Comparison of ENCODE assay signal across 20 cellular contexts in the genomic region with DNA sequence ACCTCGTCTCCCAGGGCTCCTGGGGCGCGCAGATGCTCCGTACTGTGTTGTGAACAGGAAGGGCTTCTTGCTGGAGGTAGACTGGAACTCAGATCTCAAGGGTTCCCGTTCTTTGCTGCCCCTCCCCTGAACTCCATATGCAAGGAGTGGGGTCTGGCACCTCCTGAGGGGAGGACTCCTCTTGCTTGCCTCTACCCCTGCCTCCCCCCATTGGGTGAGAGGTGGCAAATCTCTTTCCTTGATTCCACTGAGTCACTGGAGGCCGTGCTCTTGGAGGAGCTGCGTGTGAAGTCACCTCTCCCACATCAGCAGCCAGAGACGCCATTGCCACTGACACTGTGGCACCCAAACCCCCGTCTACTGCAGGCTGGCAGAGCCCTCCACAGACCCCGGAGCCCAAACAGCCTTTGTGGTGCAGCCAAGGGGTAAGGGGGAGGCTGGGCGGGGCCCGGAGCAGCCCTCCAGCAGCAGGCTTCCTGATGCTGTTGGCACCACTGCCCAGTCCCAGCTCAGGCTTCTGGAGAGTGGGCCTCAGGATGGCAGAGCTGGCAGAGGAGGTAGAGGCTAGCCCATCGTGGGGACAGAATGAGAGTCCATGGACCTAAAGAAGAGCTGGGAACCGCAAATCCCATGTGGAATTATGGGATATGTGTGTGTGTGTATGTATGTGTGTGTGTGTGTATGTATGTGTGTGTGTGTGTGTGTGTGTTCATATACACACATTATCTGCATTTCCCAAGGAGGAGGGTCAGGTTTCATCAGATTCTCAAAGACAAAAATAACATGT.
DNase-seq lines count a peak whose midpoint lies in the region; ATAC-seq, FAIRE-seq and TF ChIP-seq lines count a peak whose summit lies in the region.
"Had no signal": no experiment of that assay in that cellular context is flagged by ENCODE, and none has a peak within 500 bp of the region (broad histone marks: within the 10 kb centered on the region; RNA-seq: fewer than 3 reads in every experiment).

No MANE protein-coding gene starts in this region.

- peaks cover 9 to 46% (median 30%) of the 10 kb centered on the region in 4 donors for H3K4me1 Mint-ChIP-seq in CD4-positive, alpha-beta memory T cell
- peaks cover 60% of the 10 kb centered on the region for H3K4me1 Mint-ChIP-seq in activated naive CD8-positive, alpha-beta T cell treated with anti-CD3 and anti-CD28 coated beads, Interleukin-2, amount 10 ng/mL, durations not matched to agents 7 days and 5 days

- no peak for ATAC-seq in activated naive CD8-positive, alpha-beta T cell treated with anti-CD3 and anti-CD28 coated beads, Interleukin-2, amount 10 ng/mL, durations not matched to agents 7 days and 5 days (ENCODE audit: low read depth)
- no peak for ATAC-seq in HG03175 (IDR thresholded peaks at IDR 0.05; ENCODE audit: unreplicated experiment)
- ATAC-seq in GM18519 (IDR thresholded peaks at IDR 0.05; ENCODE audit: low FRiP score, unreplicated experiment): no peak
- ATAC-seq in HG02938 (IDR thresholded peaks at IDR 0.05; ENCODE audit: unreplicated experiment): no peak

- H3K4me1 ChIP-seq in CD4-positive, alpha-beta memory T cell (ENCODE audit: insufficient read depth, low read length): peaks cover 81% of the 10 kb centered on the region
- H3K4me1 ChIP-seq in spleen: peaks cover 40 to 83% (median 64%) of the 10 kb centered on the region in 6 donors

- H3K4me3 ChIP-seq in CD4-positive, alpha-beta memory T cell (ENCODE audit: low read length in 2 of 2): no peak overlapping the region
- H3K4me3 ChIP-seq in spleen: peak overlapping the region in 1 of 8 donors; percentile 39
- H3K4me3 ChIP-seq: dorsolateral prefrontal cortex, esophagus squamous epithelium, GM23248, tibial nerve had no signal

- POLR2A ChIA-PET in CD4-positive, alpha-beta memory T cell (lab: Charles Lee; ENCODE audit: partially characterized antibody): interaction anchor here (1.1 to 11.9 kb wide), 5 partner anchors 13 to 107 kb away, joined by 3 to 206 read pairs (median 27); a partner anchor contains a TSS
- POLR2A ChIA-PET in activated naive CD8-positive, alpha-beta T cell treated with anti-CD3 and anti-CD28 coated beads, Interleukin-2, amount 10 ng/mL, durations not matched to agents 7 days and 5 days (lab: Charles Lee): interaction anchor here (1.3 to 7.7 kb wide), 11 partner anchors 10 to 106 kb away, joined by 4 to 154 read pairs (median 8); no protein-coding TSS in a partner anchor

- intact Hi-C loops in CD4-positive, alpha-beta memory T cell (cut with micrococcal nuclease): no loop called here
- intact Hi-C loops in spleen (cut with DNase I; ENCODE audit: low total_unique reads): loop anchor here (5.0 kb wide), 2 partner anchors 103 to 188 kb away; a partner anchor contains a TSS

- no peak for DNase-seq in CD4-positive, alpha-beta memory T cell
- no peak for DNase-seq in GM12891 (ENCODE audit: insufficient read length, low spot score)
- no peak for DNase-seq in activated naive CD8-positive, alpha-beta T cell treated with anti-CD3 and anti-CD28 coated beads, Interleukin-2, amount 10 ng/mL, durations not matched to agents 7 days and 5 days
- DNase-seq in spleen: no peak
- DNase-seq in NCI-H2107 treated with DMSO at 0.1 percent for 48 hours (lab: John Stamatoyannopoulos, UW; ENCODE audit: unreplicated experiment): no peak
- DNase-seq: dorsolateral prefrontal cortex; esophagus squamous epithelium; GM23248; Karpas-422; mesendoderm; NCI-H1436; NCI-H345; occipital lobe; stimulated activated CD4-positive, alpha-beta T cell treated with anti-CD3 and anti-CD28 coated beads, Interleukin-4, amount 100 ng/mL, for 24 hours; WERI-Rb-1 had no signal

- no peaks in the 10 kb centered on the region for H3K36me3 ChIP-seq in CD4-positive, alpha-beta memory T cell (ENCODE audit: insufficient read depth, low read length)
- H3K36me3 ChIP-seq in spleen: no peaks in the 10 kb centered on the region
- H3K36me3 ChIP-seq: esophagus squamous epithelium, tibial nerve, WERI-Rb-1 had no signal

- H3K27ac ChIP-seq in CD4-positive, alpha-beta memory T cell (ENCODE audit: low read depth, low read length): peak overlapping the region; percentile 15
- peak overlapping the region in 7 of 8 donors; percentile 69 to 84 (median 83) for H3K27ac ChIP-seq in spleen
- H3K27ac ChIP-seq: GM23248, WERI-Rb-1 had no signal

- H3K27me3 ChIP-seq in CD4-positive, alpha-beta memory T cell (ENCODE audit: insufficient read depth, low read length): no peaks in the 10 kb centered on the region
- no peaks in the 10 kb centered on the region for H3K27me3 ChIP-seq in spleen (replicated peaks in 1 of 7)

- peak overlapping the region in 6 of 7 donors; percentile 9 to 64 (median 38) for H3K27ac Mint-ChIP-seq in CD4-positive, alpha-beta memory T cell
- no peak overlapping the region for H3K27ac Mint-ChIP-seq in activated naive CD8-positive, alpha-beta T cell treated with anti-CD3 and anti-CD28 coated beads, Interleukin-2, amount 10 ng/mL, durations not matched to agents 7 days and 5 days

- TF ChIP-seq CTCF in spleen (IDR thresholded peaks at IDR 0.05 in 8 of 11, conservative IDR thresholded peaks at IDR 0.05 in 3 of 11): no peak

- TF ChIP-seq POLR2A in GM12891 (IDR thresholded peaks at IDR 0.05; ENCODE audit: low read depth, low read length) (no peak), spleen (IDR thresholded peaks at IDR 0.05) (no peak)

- no peaks in the 10 kb centered on the region for H3K36me3 Mint-ChIP-seq in CD4-positive, alpha-beta memory T cell
- no peaks in the 10 kb centered on the region for H3K36me3 Mint-ChIP-seq in activated naive CD8-positive, alpha-beta T cell treated with anti-CD3 and anti-CD28 coated beads, Interleukin-2, amount 10 ng/mL, durations not matched to agents 7 days and 5 days
- H3K36me3 Mint-ChIP-seq: activated naive CD4-positive, alpha-beta T cell treated with anti-CD3 and anti-CD28 coated beads, Interleukin-2, amount 50 U/mL, for 24 hours had no signal

- H3K9me3 Mint-ChIP-seq in CD4-positive, alpha-beta memory T cell: no peaks in the 10 kb centered on the region
- H3K9me3 Mint-ChIP-seq in activated naive CD8-positive, alpha-beta T cell treated with anti-CD3 and anti-CD28 coated beads, Interleukin-2, amount 10 ng/mL, durations not matched to agents 7 days and 5 days: no peaks in the 10 kb centered on the region
- H3K9me3 Mint-ChIP-seq: activated naive CD4-positive, alpha-beta T cell treated with anti-CD3 and anti-CD28 coated beads, Interleukin-2, amount 50 U/mL, for 24 hours had no signal

- H3K4me3 Mint-ChIP-seq in CD4-positive, alpha-beta memory T cell: no peak overlapping the region
- peak overlapping the region; percentile 34 for H3K4me3 Mint-ChIP-seq in activated naive CD8-positive, alpha-beta T cell treated with anti-CD3 and anti-CD28 coated beads, Interleukin-2, amount 10 ng/mL, durations not matched to agents 7 days and 5 days
- H3K4me3 Mint-ChIP-seq: activated naive CD4-positive, alpha-beta T cell treated with anti-CD3 and anti-CD28 coated beads, Interleukin-2, amount 50 U/mL, for 24 hours had no signal

- CTCF ChIA-PET in CD4-positive, alpha-beta memory T cell (lab: Charles Lee; ENCODE audit: partially characterized antibody): interaction anchor here (0.5 to 12.9 kb wide), 8 partner anchors 9 to 187 kb away, joined by 4 to 296 read pairs (median 40); a partner anchor contains a TSS

- WGBS in spleen, 5 donors: 56 to 83% (median 68%) methylated on average over 9 to 14 of the region's 14 CpGs

- H3K27me3 Mint-ChIP-seq in CD4-positive, alpha-beta memory T cell: no peaks in the 10 kb centered on the region
- H3K27me3 Mint-ChIP-seq in activated naive CD8-positive, alpha-beta T cell treated with anti-CD3 and anti-CD28 coated beads, Interleukin-2, amount 10 ng/mL, durations not matched to agents 7 days and 5 days: no peaks in the 10 kb centered on the region
- H3K27me3 Mint-ChIP-seq: activated naive CD4-positive, alpha-beta T cell treated with anti-CD3 and anti-CD28 coated beads, Interleukin-2, amount 50 U/mL, for 24 hours had no signal

- no peaks in the 10 kb centered on the region for H3K9me3 ChIP-seq in CD4-positive, alpha-beta memory T cell (ENCODE audit: control insufficient read depth in 1 of 2, low read length in 2 of 2)
- no peaks in the 10 kb centered on the region for H3K9me3 ChIP-seq in spleen
- H3K9me3 ChIP-seq: esophagus squamous epithelium, tibial nerve had no signal

- FAIRE-seq in GM12891 (lab: Jason Lieb, UNC): peak; percentile 73

TF ChIP-seq in GM12891, 5 proteins besides CTCF, POLR2A, EP300 and RAD21:
- TF ChIP-seq POLR2AphosphoS5 (IDR thresholded peaks at IDR 0.05; ENCODE audit: low read depth, low read length): no peak
- no peak for TF ChIP-seq SPI1 (IDR thresholded peaks at IDR 0.05; ENCODE audit: low read depth, low read length)
- no peak for TF ChIP-seq TAF1 (IDR thresholded peaks at IDR 0.05; ENCODE audit: low read depth, low read length)
- TF ChIP-seq PAX5 (IDR thresholded peaks at IDR 0.05; ENCODE audit: insufficient read depth, low read length, severe bottlenecking): no peak
- TF ChIP-seq POU2F2 (IDR thresholded peaks at IDR 0.05; ENCODE audit: low read depth, low read length): no peak
TF ChIP-seq in GM12891: peak in this region for 0.
